8 cellular contexts compared by ENCODE assay signal in genomic region chr9:111599092-111599947, GRCh38. TPM values are rescaled to one million over a fixed set of nuclear protein-coding genes. Genes with fewer than 3 reads are reported as not detected.
DNase-seq lines count a peak whose midpoint lies in the region; ATAC-seq and TF ChIP-seq lines count a peak whose summit lies in the region.

Gene PTGR1, minus strand, starts transcription at chr9:111599647. Its CDS starts 2,225 bp downstream, at chr9:111597422.

- peak within 1 kb of the TSS in 3 of 7 donors; percentile 41 to 81 (median 78) for H3K27ac Mint-ChIP-seq in CD4-positive, alpha-beta memory T cell

- no peak within 1 kb of the TSS for H2BK120ac ChIP-seq in neuronal stem cell (ENCODE audit: low read depth, low read length)

- H3K27me3 ChIP-seq in CD4-positive, alpha-beta memory T cell (ENCODE audit: insufficient read depth, low read length): peaks cover 8% of the 10 kb centered on the region
- H3K27me3 ChIP-seq in H7 (ENCODE audit: control insufficient read depth, insufficient read depth, low read length) (peaks cover 2% of the 10 kb centered on the region), OCI-LY1 (ENCODE audit: insufficient read depth, low read length) (0 out of 2 replicates have a peak, but pooled peaks cover 8% of the 10 kb centered on the region), neuronal stem cell (ENCODE audit: control insufficient read depth in 3 of 3, insufficient read depth in 3 of 3, low read depth in 1 of 3, low read length in 3 of 3) (peaks cover 0 to 6% (median 0%) of the 10 kb centered on the region in 3 experiments)

- H3K18ac ChIP-seq in neuronal stem cell (ENCODE audit: low read length): peak within 1 kb of the TSS; percentile 83

- peak within 1 kb of the TSS; percentile 93 for H2BK12ac ChIP-seq in neuronal stem cell (ENCODE audit: low read length)

- H3K9me3 Mint-ChIP-seq in CD4-positive, alpha-beta memory T cell: no peaks in the 10 kb centered on the region

- H3K9me3 ChIP-seq in CD4-positive, alpha-beta memory T cell (ENCODE audit: control insufficient read depth in 1 of 2, low read length in 2 of 2): no peaks in the 10 kb centered on the region
- H3K9me3 ChIP-seq in OCI-LY1 (ENCODE audit: low read length): no peaks in the 10 kb centered on the region
- H3K9me3 ChIP-seq in neuronal stem cell (replicated peaks in 1 of 2; ENCODE audit: control insufficient read depth in 2 of 2, insufficient read depth in 1 of 2, low read depth in 1 of 2, low read length in 2 of 2): no peaks in the 10 kb centered on the region

- intact Hi-C loops in CD4-positive, alpha-beta memory T cell (cut with micrococcal nuclease): loop anchor here (2.0 to 10.0 kb wide), 3 partner anchors 61 to 115 kb away; partner anchors contain the start of genes ECPAS, GNG10 and ZNF483
- intact Hi-C loops in Right ventricle myocardium inferior (cut with DNase I): loop anchor here (2.0 to 10.0 kb wide), 2 partner anchors 31 to 95 kb away; partner anchors contain the start of gene DNAJC25

- peak within 1 kb of the TSS; percentile 88 to 96 (median 92) for H3K4me3 Mint-ChIP-seq in CD4-positive, alpha-beta memory T cell

- H4K8ac ChIP-seq in neuronal stem cell (ENCODE audit: low read depth, low read length): peak within 1 kb of the TSS; percentile 52

- H3K4me3 ChIP-seq in CD4-positive, alpha-beta memory T cell (ENCODE audit: low read length in 2 of 2): peak within 1 kb of the TSS in 1 of 2 donors; percentile 59
- peak within 1 kb of the TSS; percentile 73 for H3K4me3 ChIP-seq in H7 (ENCODE audit: insufficient read depth, low read depth, low read length)
- H3K4me3 ChIP-seq in OCI-LY1 (ENCODE audit: low read depth, low read length, poor library complexity, severe bottlenecking): peak within 1 kb of the TSS; percentile 52
- peak within 1 kb of the TSS; percentile 61 to 87 for H3K4me3 ChIP-seq in neuronal stem cell (ENCODE audit: low read length in 2 of 2)

- H3K36me3 Mint-ChIP-seq in CD4-positive, alpha-beta memory T cell: no peaks in the 10 kb centered on the region

- H3K36me3 ChIP-seq in CD4-positive, alpha-beta memory T cell (ENCODE audit: insufficient read depth, low read length): no peaks in the 10 kb centered on the region
- H3K36me3 ChIP-seq in H7 (replicated peaks; ENCODE audit: control insufficient read depth, insufficient read depth, low read length) (peaks cover 7% of the 10 kb centered on the region), OCI-LY1 (ENCODE audit: insufficient read depth, low read length) (no peaks in the 10 kb centered on the region), neuronal stem cell (replicated peaks in 1 of 2; ENCODE audit: control insufficient read depth in 2 of 2, insufficient read depth in 2 of 2, low read length in 2 of 2) (peaks cover 10 to 13% of the 10 kb centered on the region in 2 donors)

- H3K4me1 ChIP-seq in CD4-positive, alpha-beta memory T cell (ENCODE audit: insufficient read depth, low read length): peaks cover 21% of the 10 kb centered on the region
- H3K4me1 ChIP-seq in OCI-LY1 (ENCODE audit: insufficient read depth, low read length, severe bottlenecking): peaks cover 18% of the 10 kb centered on the region
- peaks cover 0 to 4% of the 10 kb centered on the region in 2 donors for H3K4me1 ChIP-seq in neuronal stem cell (ENCODE audit: control insufficient read depth in 2 of 2, insufficient read depth in 1 of 2, low read depth in 1 of 2, low read length in 2 of 2)

- H3K4me1 Mint-ChIP-seq in CD4-positive, alpha-beta memory T cell: peaks cover 9 to 29% (median 17%) of the 10 kb centered on the region in 4 donors

- peak within 1 kb of the TSS; percentile 72 for H2BK5ac ChIP-seq in neuronal stem cell (ENCODE audit: low read length)

- no peaks in the 10 kb centered on the region for H3F3A ChIP-seq in OCI-LY1 (ENCODE audit: insufficient read depth, low read length)

- ATAC-seq in Right ventricle myocardium inferior: peak; percentile 87
- ATAC-seq in HG02938 (IDR thresholded peaks at IDR 0.05; ENCODE audit: unreplicated experiment): no peak
- ATAC-seq in HG03565 (IDR thresholded peaks at IDR 0.05; ENCODE audit: unreplicated experiment): no peak

- peaks cover 19 to 24% of the 10 kb centered on the region in 2 donors for H3K27me3 Mint-ChIP-seq in CD4-positive, alpha-beta memory T cell

- H3K79me1 ChIP-seq in neuronal stem cell (ENCODE audit: low read depth, low read length): no peaks in the 10 kb centered on the region

- POLR2A ChIA-PET in CD4-positive, alpha-beta memory T cell (lab: Charles Lee; ENCODE audit: partially characterized antibody): interaction anchor here (1.3 kb wide), 1 partner anchor 298 kb away, joined by 3 read pairs; the partner anchor contains the start of gene UGCG

- peak within 1 kb of the TSS; percentile 69 for H3K23ac ChIP-seq in neuronal stem cell (ENCODE audit: low read depth, low read length, poor library complexity)

- peak within 1 kb of the TSS; percentile 95 for H2AK5ac ChIP-seq in neuronal stem cell (ENCODE audit: low read depth, low read length)

- DNase-seq in CD4-positive, alpha-beta memory T cell: peak in 4 of 5 donors; percentile 14 to 39 (median 18)
- DNase-seq in H7 (peak; percentile 88), amniotic epithelial cell (ENCODE audit: low read depth) (peak; percentile 94), Right ventricle myocardium inferior (ENCODE audit: missing footprints) (peak; percentile 91), neuronal stem cell (ENCODE audit: low spot score) (peak; percentile 71)

- no CpG with 5 or more reads among the region's 64 CpGs for WGBS in neuronal stem cell (ENCODE audit: extremely low coverage in 2 of 2, insufficient read length in 2 of 2, insufficient replicate concordance in 1 of 2), 2 donors

- no peak within 1 kb of the TSS for H3K9ac ChIP-seq in OCI-LY1 (ENCODE audit: low read length)
- peak within 1 kb of the TSS; percentile 12 for H3K9ac ChIP-seq in neuronal stem cell (ENCODE audit: low read depth, low read length, poor library complexity)

- H4K20me1 ChIP-seq in OCI-LY1 (ENCODE audit: insufficient read depth, low read length): no peaks in the 10 kb centered on the region

- H3K79me2 ChIP-seq in OCI-LY1 (ENCODE audit: insufficient read depth, low read length): no peaks in the 10 kb centered on the region

- H3K27ac ChIP-seq in CD4-positive, alpha-beta memory T cell (ENCODE audit: low read depth, low read length): no peak within 1 kb of the TSS
- H3K27ac ChIP-seq in OCI-LY1 (ENCODE audit: low read depth, low read length, poor library complexity, severe bottlenecking): no peak within 1 kb of the TSS
- H3K27ac ChIP-seq in neuronal stem cell (replicated peaks; ENCODE audit: low read length): peak within 1 kb of the TSS; percentile 2

- no peak for TF ChIP-seq CTCF in OCI-LY1 (IDR thresholded peaks at IDR 0.05; ENCODE audit: low read length)

- H3K14ac ChIP-seq in neuronal stem cell (ENCODE audit: low read length): peak within 1 kb of the TSS; percentile 49

- H3K9me2 ChIP-seq in OCI-LY1 (ENCODE audit: low read depth, low read length): no peaks in the 10 kb centered on the region

- H2AFZ ChIP-seq in OCI-LY1 (ENCODE audit: low read length): no peak within 1 kb of the TSS
- peak within 1 kb of the TSS; percentile 87 for H2AFZ ChIP-seq in neuronal stem cell (ENCODE audit: low read length)

- H4K91ac ChIP-seq in neuronal stem cell (ENCODE audit: low read depth, low read length, poor library complexity): peak within 1 kb of the TSS; percentile 19

- H3K4me2 ChIP-seq in OCI-LY1 (ENCODE audit: low read length): peak within 1 kb of the TSS; percentile 70
- peak within 1 kb of the TSS; percentile 89 for H3K4me2 ChIP-seq in neuronal stem cell (ENCODE audit: insufficient read depth, low read length, poor library complexity, severe bottlenecking)

- peak within 1 kb of the TSS; percentile 68 for H2BK15ac ChIP-seq in neuronal stem cell (ENCODE audit: low read length)

- CTCF ChIA-PET in CD4-positive, alpha-beta memory T cell (lab: Charles Lee; ENCODE audit: partially characterized antibody): interaction anchor here (1.0 to 3.5 kb wide), 6 partner anchors 9 to 761 kb away, joined by 3 to 30 read pairs (median 5); no protein-coding TSS in a partner anchor

- no peak within 1 kb of the TSS for H3K4ac ChIP-seq in neuronal stem cell (ENCODE audit: low read length)

RNA-seq across cellular contexts. Expression of gene PTGR1, which starts in this region (rescaled TPM):
- under 1 TPM; 0.36 to 0.55 TPM for total RNA-seq in CD4-positive, alpha-beta memory T cell
- polyA plus RNA-seq in CD4-positive, alpha-beta memory T cell: under 1 TPM in 1 of 2 donors, not detected in 1; 0.47 TPM
- 91.2 and 199 TPM in 2 replicates for total RNA-seq in H7 (2014; rRNA removed; shearing (Covaris generic))
- total RNA-seq in Right ventricle myocardium inferior: 44.9 TPM
- polyA plus RNA-seq in neuronal stem cell (2013, experiment 1 of 2): 67.1 TPM
- 67.6 TPM for polyA plus RNA-seq in neuronal stem cell (2013, experiment 2 of 2)

Comparison
In these comparisons a context has a peak if more than half of its experiments do, and no peak if none do; other contexts are left out.
1. RNA of gene PTGR1 (total RNA-seq): 91.2 to 199 TPM in H7 and 44.9 TPM in Right ventricle myocardium inferior (single experiment); 0.36 to 0.55 TPM in CD4-positive, alpha-beta memory T cell; every median in the first group is over 10 times any median in the second.
2. Peak in DNase-seq in CD4-positive, alpha-beta memory T cell; RNA of the gene not detected or under 1 TPM.
3. DNase-seq: peak in every context shown above with its lines; median percentile 94 in amniotic epithelial cell; 91 in Right ventricle myocardium inferior; 88 in H7; 71 in neuronal stem cell; 18 in CD4-positive, alpha-beta memory T cell.